Comparison of ENCODE assay signal across 1 cellular context in the genomic region with DNA sequence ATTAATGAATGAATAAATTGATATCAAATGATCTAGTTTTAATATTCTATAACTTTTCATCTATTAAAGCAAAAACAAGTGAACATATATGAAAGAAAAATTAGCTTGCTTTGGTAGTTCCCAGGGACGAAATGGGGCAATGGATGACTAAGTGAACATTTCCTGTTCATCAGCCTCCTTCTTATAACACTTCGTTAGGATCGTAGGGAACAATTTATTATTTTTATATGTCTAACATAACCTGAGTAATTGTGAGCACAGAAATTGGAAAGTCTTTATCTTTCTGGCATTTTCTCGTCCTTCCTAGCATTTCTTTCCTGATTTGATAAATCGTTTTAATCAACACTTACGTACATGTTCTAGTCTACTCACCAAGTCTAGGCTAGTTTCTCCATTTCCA.
TF ChIP-seq lines count a peak whose summit lies in the region.

No MANE protein-coding gene starts in this region.

TF ChIP-seq in HepG2, 621 proteins besides CTCF, POLR2A, EP300 and RAD21:
- TF ChIP-seq, protein P1, sequence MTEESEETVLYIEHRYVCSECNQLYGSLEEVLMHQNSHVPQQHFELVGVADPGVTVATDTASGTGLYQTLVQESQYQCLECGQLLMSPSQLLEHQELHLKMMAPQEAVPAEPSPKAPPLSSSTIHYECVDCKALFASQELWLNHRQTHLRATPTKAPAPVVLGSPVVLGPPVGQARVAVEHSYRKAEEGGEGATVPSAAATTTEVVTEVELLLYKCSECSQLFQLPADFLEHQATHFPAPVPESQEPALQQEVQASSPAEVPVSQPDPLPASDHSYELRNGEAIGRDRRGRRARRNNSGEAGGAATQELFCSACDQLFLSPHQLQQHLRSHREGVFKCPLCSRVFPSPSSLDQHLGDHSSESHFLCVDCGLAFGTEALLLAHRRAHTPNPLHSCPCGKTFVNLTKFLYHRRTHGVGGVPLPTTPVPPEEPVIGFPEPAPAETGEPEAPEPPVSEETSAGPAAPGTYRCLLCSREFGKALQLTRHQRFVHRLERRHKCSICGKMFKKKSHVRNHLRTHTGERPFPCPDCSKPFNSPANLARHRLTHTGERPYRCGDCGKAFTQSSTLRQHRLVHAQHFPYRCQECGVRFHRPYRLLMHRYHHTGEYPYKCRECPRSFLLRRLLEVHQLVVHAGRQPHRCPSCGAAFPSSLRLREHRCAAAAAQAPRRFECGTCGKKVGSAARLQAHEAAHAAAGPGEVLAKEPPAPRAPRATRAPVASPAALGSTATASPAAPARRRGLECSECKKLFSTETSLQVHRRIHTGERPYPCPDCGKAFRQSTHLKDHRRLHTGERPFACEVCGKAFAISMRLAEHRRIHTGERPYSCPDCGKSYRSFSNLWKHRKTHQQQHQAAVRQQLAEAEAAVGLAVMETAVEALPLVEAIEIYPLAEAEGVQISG (CRISPR knock-in tag; IDR thresholded peaks at IDR 0.05): no peak
- TF ChIP-seq, protein P2, sequence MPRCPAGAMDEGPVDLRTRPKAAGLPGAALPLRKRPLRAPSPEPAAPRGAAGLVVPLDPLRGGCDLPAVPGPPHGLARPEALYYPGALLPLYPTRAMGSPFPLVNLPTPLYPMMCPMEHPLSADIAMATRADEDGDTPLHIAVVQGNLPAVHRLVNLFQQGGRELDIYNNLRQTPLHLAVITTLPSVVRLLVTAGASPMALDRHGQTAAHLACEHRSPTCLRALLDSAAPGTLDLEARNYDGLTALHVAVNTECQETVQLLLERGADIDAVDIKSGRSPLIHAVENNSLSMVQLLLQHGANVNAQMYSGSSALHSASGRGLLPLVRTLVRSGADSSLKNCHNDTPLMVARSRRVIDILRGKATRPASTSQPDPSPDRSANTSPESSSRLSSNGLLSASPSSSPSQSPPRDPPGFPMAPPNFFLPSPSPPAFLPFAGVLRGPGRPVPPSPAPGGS (CRISPR knock-in tag; IDR thresholded peaks at IDR 0.05): no peak
